Comparison of ENCODE assay signal across 12 cellular contexts in the genomic region with DNA sequence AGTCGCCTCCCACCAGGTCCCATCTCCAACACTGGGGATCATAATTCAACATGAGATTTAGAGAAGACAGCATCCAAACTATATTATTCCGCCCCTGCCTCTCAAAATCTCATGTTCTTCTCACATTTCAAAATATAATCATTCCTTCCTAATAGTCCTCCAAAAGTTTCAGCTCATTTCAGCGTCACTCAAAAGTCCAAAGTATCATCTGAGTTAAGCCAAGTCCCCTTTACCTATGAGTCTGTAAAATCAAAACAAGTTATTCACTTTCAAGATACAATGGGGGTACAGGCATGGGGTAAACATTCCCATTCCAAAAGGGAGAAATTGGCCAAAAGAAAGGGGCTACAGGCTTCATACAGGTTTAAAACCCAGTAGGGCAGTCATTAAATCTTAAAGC.
"Had no signal": no experiment of that assay in that cellular context is flagged by ENCODE, and none has a peak within 500 bp of the region (broad histone marks: within the 10 kb centered on the region; RNA-seq: fewer than 3 reads in every experiment).

No MANE protein-coding gene starts in this region.

- H3K27me3 Mint-ChIP-seq: memory B cell; stimulated activated memory B cell treated with anti-CD40 and anti-IgM and Interleukin-4, amounts not matched to agents 10 μg/mL and 1 μg/mL and 100 μg/mL, for 72 hours had no signal

- H3K27ac Mint-ChIP-seq: memory B cell; natural killer cell; stimulated activated memory B cell treated with anti-CD40 and anti-IgM and Interleukin-4, amounts not matched to agents 10 μg/mL and 1 μg/mL and 100 μg/mL, for 72 hours had no signal

- ATAC-seq: left lung; mucosa of descending colon; natural killer cell; stimulated activated memory B cell treated with anti-CD40 and anti-IgM and Interleukin-4, amounts not matched to agents 10 μg/mL and 1 μg/mL and 100 μg/mL, for 72 hours had no signal

- DNase-seq: activated CD4-positive, alpha-beta T cell treated with anti-CD3 and anti-CD28 coated beads for 4 hours; activated gamma-delta T cell treated with Interleukin-2 at 50 U/mL for 16 hours; left lung; mucosa of descending colon; natural killer cell; posterior cingulate gyrus; retina; substantia nigra; uterus had no signal

- H3K9me3 Mint-ChIP-seq: natural killer cell; stimulated activated memory B cell treated with anti-CD40 and anti-IgM and Interleukin-4, amounts not matched to agents 10 μg/mL and 1 μg/mL and 100 μg/mL, for 72 hours had no signal

- H3K36me3 Mint-ChIP-seq: natural killer cell had no signal

- H3K4me3 Mint-ChIP-seq: memory B cell; natural killer cell; stimulated activated memory B cell treated with anti-CD40 and anti-IgM and Interleukin-4, amounts not matched to agents 10 μg/mL and 1 μg/mL and 100 μg/mL, for 72 hours; WTC11 had no signal
